Comparison of ENCODE assay signal across 23 cellular contexts in genomic region chr3:151047636-151048035, GRCh38. TPM values are rescaled to one million over a fixed set of nuclear protein-coding genes. Genes with fewer than 3 reads are reported as not detected.
DNase-seq lines count a peak whose midpoint lies in the region; ATAC-seq, FAIRE-seq and TF ChIP-seq lines count a peak whose summit lies in the region.
"Had no signal": no experiment of that assay in that cellular context is flagged by ENCODE, and none has a peak within 500 bp of the region (broad histone marks: within the 10 kb centered on the region; RNA-seq: fewer than 3 reads in every experiment).

No MANE protein-coding gene starts in this region.

- dilution Hi-C loops in mammary epithelial cell (cut with HindIII; ENCODE audit: low sequenced_read_pairs) = no loop called here

- no peak for FAIRE-seq in small intestine (lab: Jason Lieb, UNC)
- FAIRE-seq: HTR-8/SVneo, keratinocyte, pancreas had no signal

- H3K79me2 ChIP-seq in mammary epithelial cell (ENCODE audit: insufficient read depth, low read length) = no peaks in the 10 kb centered on the region

- CTCF ChIA-PET in mammary epithelial cell (lab: Charles Lee; ENCODE audit: low non-redundant PET) = no interaction called here

- BruUV-seq in mammary epithelial cell (replicated peaks; lab: Mats Ljungman, UMichigan) = no TSS peak

- no peak for ATAC-seq in HG02938 (IDR thresholded peaks at IDR 0.05; ENCODE audit: unreplicated experiment)
- ATAC-seq: activated CD8-positive, alpha-beta T cell treated with anti-CD3 and anti-CD28 coated beads for 36 hours; activated T-cell treated with anti-CD3 and anti-CD28 coated beads, Interleukin-2, amount 50 U/mL, for 4 hours; heart left ventricle; pancreas had no signal

- no peaks in the 10 kb centered on the region for H4K20me1 ChIP-seq in mammary epithelial cell (ENCODE audit: insufficient read depth, low read length)

- peak; percentile 15 for DNase-seq in mammary epithelial cell
- DNase-seq in breast epithelium (ENCODE audit: low spot score in 2 of 2) = no peak
- peak; percentile 25 for DNase-seq in RPMI7951 (ENCODE audit: low read depth)
- peak; percentile 82 to 88 for DNase-seq in erythroblast (lab: John Stamatoyannopoulos, UW)
- peak; percentile 20 for DNase-seq in small intestine
- no peak for DNase-seq in WERI-Rb-1
- no peak for DNase-seq in lower leg skin (ENCODE audit: low spot score in 2 of 2)
- DNase-seq: activated B cell treated with CpG ODN at 0.5 μM for 24 hours; activated CD8-positive, alpha-beta T cell treated with anti-CD3 and anti-CD28 coated beads for 36 hours; activated naive CD4-positive, alpha-beta T cell treated with anti-CD3 and anti-CD28 coated beads, Interleukin-2, amount 10 ng/mL, durations not matched to agents 7 days and 5 days; activated T-cell treated with anti-CD3 and anti-CD28 coated beads, Interleukin-2, amount 50 U/mL, for 4 hours; H7; heart left ventricle; naive B cell; NCI-H1694 treated with DMSO at 0.1 percent for 48 hours; pancreas; SHP77; sigmoid colon; trophoblast cell had no signal

- H3K27me3 ChIP-seq in mammary epithelial cell (ENCODE audit: insufficient read depth, low read length) (peaks cover 1% of the 10 kb centered on the region), breast epithelium (no peaks in the 10 kb centered on the region), small intestine (ENCODE audit: control insufficient read depth in 2 of 2, insufficient read depth in 2 of 2, low read length in 2 of 2) (no peaks in the 10 kb centered on the region), WERI-Rb-1 (ENCODE audit: insufficient read depth, low read depth, severe bottlenecking) (peaks cover 84% of the 10 kb centered on the region)
- H3K27me3 ChIP-seq: heart left ventricle, pancreas, sigmoid colon had no signal

- no peaks in the 10 kb centered on the region for H3K36me3 ChIP-seq in mammary epithelial cell (ENCODE audit: insufficient read depth, low read length)
- H3K36me3 ChIP-seq in breast epithelium = no peaks in the 10 kb centered on the region
- no peaks in the 10 kb centered on the region for H3K36me3 ChIP-seq in small intestine (ENCODE audit: control insufficient read depth in 2 of 2, insufficient read depth in 2 of 2, low read length in 2 of 2)
- H3K36me3 ChIP-seq in WERI-Rb-1 = no peaks in the 10 kb centered on the region
- H3K36me3 ChIP-seq: heart left ventricle, pancreas, sigmoid colon had no signal

- H3K4me1 ChIP-seq in mammary epithelial cell (ENCODE audit: insufficient read depth, low read length) (no peaks in the 10 kb centered on the region), breast epithelium (no peaks in the 10 kb centered on the region), small intestine (ENCODE audit: control insufficient read depth in 2 of 2, insufficient read depth in 1 of 2, low read depth in 1 of 2, low read length in 1 of 2) (no peaks in the 10 kb centered on the region)
- H3K4me1 ChIP-seq: heart left ventricle, pancreas, sigmoid colon had no signal

- TF ChIP-seq POLR2A in breast epithelium (IDR thresholded peaks at IDR 0.05) (no peak), erythroblast (IDR thresholded peaks at IDR 0.05; ENCODE audit: low read length) (no peak), lower leg skin (IDR thresholded peaks at IDR 0.05) (no peak)

- intact Hi-C loops in mammary epithelial cell (cut with micrococcal nuclease) (no loop called here), breast epithelium (cut with DNase I; ENCODE audit: low total_unique reads) (no loop called here), lower leg skin (cut with DNase I; ENCODE audit: low total_unique reads) (no loop called here)

- no peak overlapping the region for H3K4me2 ChIP-seq in mammary epithelial cell (ENCODE audit: insufficient read depth, low read depth, low read length)

- no peaks in the 10 kb centered on the region for H3K9me3 ChIP-seq in mammary epithelial cell (replicated peaks; ENCODE audit: insufficient read depth, low read length)
- H3K9me3 ChIP-seq in breast epithelium = no peaks in the 10 kb centered on the region
- H3K9me3 ChIP-seq in small intestine (ENCODE audit: control insufficient read depth, low read depth) = no peaks in the 10 kb centered on the region
- H3K9me3 ChIP-seq in WERI-Rb-1 (ENCODE audit: severe bottlenecking) = no peaks in the 10 kb centered on the region
- H3K9me3 ChIP-seq: heart left ventricle, pancreas, sigmoid colon had no signal

- no peak overlapping the region for H3K9ac ChIP-seq in mammary epithelial cell (ENCODE audit: insufficient read depth, low read length)

- no peak overlapping the region for H3K4me3 ChIP-seq in mammary epithelial cell (replicated peaks in 1 of 3; ENCODE audit: insufficient read depth in 1 of 3, low read depth in 2 of 3, low read length in 3 of 3)
- H3K4me3 ChIP-seq in breast epithelium = no peak overlapping the region
- H3K4me3 ChIP-seq in small intestine (ENCODE audit: low read depth in 1 of 2, low read length in 2 of 2) = no peak overlapping the region
- no peak overlapping the region for H3K4me3 ChIP-seq in WERI-Rb-1 (ENCODE audit: low read depth, low read length)
- H3K4me3 ChIP-seq in lower leg skin (ENCODE audit: low read depth, poor library complexity, severe bottlenecking) = no peak overlapping the region
- H3K4me3 ChIP-seq: coronary artery, heart left ventricle, pancreas, sigmoid colon had no signal

- no peak overlapping the region for H2AFZ ChIP-seq in mammary epithelial cell (ENCODE audit: low read depth, low read length)

- no peak overlapping the region for H3K27ac ChIP-seq in mammary epithelial cell (ENCODE audit: insufficient read depth, low read depth, low read length)
- no peak overlapping the region for H3K27ac ChIP-seq in breast epithelium
- no peak overlapping the region for H3K27ac ChIP-seq in small intestine (ENCODE audit: low read depth in 1 of 2, low read length in 1 of 2)
- no peak overlapping the region for H3K27ac ChIP-seq in WERI-Rb-1
- H3K27ac ChIP-seq: coronary artery, heart left ventricle, pancreas, sigmoid colon had no signal

- in situ Hi-C loops in mammary epithelial cell (cut with MboI; ENCODE audit: low sequenced_read_pairs in 2 of 2) = no loop called here

- no peak for TF ChIP-seq CTCF in mammary epithelial cell (conservative IDR thresholded peaks at IDR 0.05 in 1 of 2, IDR thresholded peaks at IDR 0.05 in 1 of 2; ENCODE audit: extremely low read depth in 1 of 2, insufficient read depth in 1 of 2, low read depth in 1 of 2, low read length in 2 of 2)
- TF ChIP-seq CTCF in breast epithelium (IDR thresholded peaks at IDR 0.05) = no peak
- TF ChIP-seq CTCF in WERI-Rb-1 (IDR thresholded peaks at IDR 0.05; ENCODE audit: low read depth, low read length) = no peak
- TF ChIP-seq CTCF in lower leg skin (IDR thresholded peaks at IDR 0.05) = no peak

RNA-seq across cellular contexts. Expression of gene MED12L, which starts 37.8 kb away (rescaled TPM):
- total RNA-seq in mammary epithelial cell (under 1 TPM; 0.19 to 0.33 TPM), breast epithelium (1 to 10 TPM in 2 of 3 donors, under 1 TPM in 1; 0.48 to 1.6 (median 1.6) TPM), lower leg skin (under 1 TPM; 0.15 to 0.37 (median 0.22) TPM)
- polyA plus RNA-seq in mammary epithelial cell (0.01 TPM), small intestine (under 1 TPM; 0.16 to 0.45 (median 0.27) TPM)
- not detected for polyA minus RNA-seq in mammary epithelial cell
- total RNA-seq in RPMI7951 (2014; rRNA removed; shearing (Covaris generic)) = 0.10 and 0.12 TPM in 2 replicates

Comparison
In these comparisons a context has a peak if more than half of its experiments do, and no peak if none do; other contexts are left out.
1. DNase-seq: peak in mammary epithelial cell (single experiment), RPMI7951 (single experiment), erythroblast (2 of 2) and small intestine (single experiment); none in breast epithelium (0 of 2), WERI-Rb-1 (single experiment) and lower leg skin (0 of 2).